In the genomic region with DNA sequence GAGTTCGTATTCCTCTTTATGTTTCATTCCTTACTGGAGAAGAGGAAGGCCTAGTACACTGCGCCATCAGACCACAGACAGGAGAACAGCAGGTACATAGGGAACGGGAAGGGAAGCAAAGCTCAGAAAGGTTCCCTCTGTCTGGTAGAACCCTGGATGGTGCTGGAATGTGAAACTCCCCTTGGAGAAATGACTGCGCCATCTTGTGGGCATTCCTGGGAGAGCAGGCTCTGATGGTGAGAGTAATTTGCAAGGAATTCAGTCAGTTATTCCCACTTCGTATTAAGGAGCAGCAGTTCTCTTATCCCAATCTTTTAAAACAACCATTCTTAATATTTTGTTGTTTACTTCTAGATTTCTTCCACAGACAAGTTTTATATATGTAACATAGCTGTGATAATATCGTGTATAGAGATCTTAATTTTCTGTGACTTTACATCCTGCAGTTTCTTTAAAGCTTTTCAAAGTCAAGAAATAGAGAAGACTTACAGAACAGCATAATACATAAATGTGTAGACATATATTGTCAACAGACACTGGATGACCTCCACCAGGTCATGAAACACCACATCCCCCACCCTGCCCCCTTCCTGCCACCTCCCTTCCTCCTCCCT, we compare ENCODE assay signal across 8 cellular contexts.
DNase-seq lines count a peak whose midpoint lies in the region; ATAC-seq and TF ChIP-seq lines count a peak whose summit lies in the region.

No MANE protein-coding gene starts in this region.

- H3K4me3 ChIP-seq in osteoblast (ENCODE audit: insufficient read depth, low read length) (no peak overlapping the region), upper lobe of right lung (no peak overlapping the region)

- no peaks in the 10 kb centered on the region for H3K36me3 ChIP-seq in osteoblast (ENCODE audit: insufficient read depth, low read length)
- no peaks in the 10 kb centered on the region for H3K36me3 ChIP-seq in upper lobe of right lung

- intact Hi-C loops in upper lobe of right lung (cut with DNase I) = no loop called here

- no peak overlapping the region for H3K4me2 ChIP-seq in osteoblast (ENCODE audit: insufficient read depth, low read length)

- H3K9me3 ChIP-seq in osteoblast (ENCODE audit: low read depth, low read length) = no peaks in the 10 kb centered on the region
- H3K9me3 ChIP-seq in upper lobe of right lung = no peaks in the 10 kb centered on the region

- H4K20me1 ChIP-seq in osteoblast (ENCODE audit: insufficient read depth, low read length) = no peaks in the 10 kb centered on the region

- peak; percentile 65 for DNase-seq in D341Med (ENCODE audit: low spot score)
- peak; percentile 64 for DNase-seq in RPMI7951 (ENCODE audit: low read depth)
- DNase-seq in activated effector memory CD4-positive, alpha-beta T cell treated with Interleukin-2 at 50 U/mL for 16 hours = peak; percentile 26
- DNase-seq in foreskin melanocyte = peak; percentile 52
- DNase-seq in osteoblast (ENCODE audit: insufficient read length, low spot score, missing footprints) = peak; percentile 97
- no peak for DNase-seq in upper lobe of right lung

- H3K27me3 ChIP-seq in osteoblast (ENCODE audit: insufficient read depth, low read length) (peaks cover 7% of the 10 kb centered on the region), upper lobe of right lung (peaks cover 22% of the 10 kb centered on the region)

- no peak for TF ChIP-seq EP300 in Ishikawa (IDR thresholded peaks at IDR 0.05; ENCODE audit: borderline replicate concordance)

- H3K4me1 ChIP-seq in osteoblast (ENCODE audit: insufficient read depth, low read length) (no peaks in the 10 kb centered on the region), upper lobe of right lung (no peaks in the 10 kb centered on the region)

- TF ChIP-seq RAD21 in Ishikawa (IDR thresholded peaks at IDR 0.05; ENCODE audit: low read depth) = peak; percentile 78

- ATAC-seq in upper lobe of right lung (peak; percentile 84), HG03442 (IDR thresholded peaks at IDR 0.05; ENCODE audit: unreplicated experiment) (no peak)

- H3K27ac ChIP-seq in osteoblast (ENCODE audit: low read depth, low read length) (no peak overlapping the region), upper lobe of right lung (no peak overlapping the region)

- H2AFZ ChIP-seq in osteoblast (ENCODE audit: low read length) = no peak overlapping the region

- H3K79me2 ChIP-seq in osteoblast (ENCODE audit: insufficient read depth, low read length) = no peaks in the 10 kb centered on the region

- TF ChIP-seq CTCF in osteoblast (IDR thresholded peaks at IDR 0.05; ENCODE audit: extremely low read depth, low read depth, low read length) (peak; percentile 98), upper lobe of right lung (IDR thresholded peaks at IDR 0.05) (peak; percentile 76)

TF ChIP-seq in Ishikawa, 13 proteins besides CTCF, POLR2A, EP300 and RAD21:
- TF ChIP-seq CEBPB (IDR thresholded peaks at IDR 0.05) (no peak), TEAD4 (IDR thresholded peaks at IDR 0.05) (peak; percentile 91)
- TF ChIP-seq, protein P1, sequence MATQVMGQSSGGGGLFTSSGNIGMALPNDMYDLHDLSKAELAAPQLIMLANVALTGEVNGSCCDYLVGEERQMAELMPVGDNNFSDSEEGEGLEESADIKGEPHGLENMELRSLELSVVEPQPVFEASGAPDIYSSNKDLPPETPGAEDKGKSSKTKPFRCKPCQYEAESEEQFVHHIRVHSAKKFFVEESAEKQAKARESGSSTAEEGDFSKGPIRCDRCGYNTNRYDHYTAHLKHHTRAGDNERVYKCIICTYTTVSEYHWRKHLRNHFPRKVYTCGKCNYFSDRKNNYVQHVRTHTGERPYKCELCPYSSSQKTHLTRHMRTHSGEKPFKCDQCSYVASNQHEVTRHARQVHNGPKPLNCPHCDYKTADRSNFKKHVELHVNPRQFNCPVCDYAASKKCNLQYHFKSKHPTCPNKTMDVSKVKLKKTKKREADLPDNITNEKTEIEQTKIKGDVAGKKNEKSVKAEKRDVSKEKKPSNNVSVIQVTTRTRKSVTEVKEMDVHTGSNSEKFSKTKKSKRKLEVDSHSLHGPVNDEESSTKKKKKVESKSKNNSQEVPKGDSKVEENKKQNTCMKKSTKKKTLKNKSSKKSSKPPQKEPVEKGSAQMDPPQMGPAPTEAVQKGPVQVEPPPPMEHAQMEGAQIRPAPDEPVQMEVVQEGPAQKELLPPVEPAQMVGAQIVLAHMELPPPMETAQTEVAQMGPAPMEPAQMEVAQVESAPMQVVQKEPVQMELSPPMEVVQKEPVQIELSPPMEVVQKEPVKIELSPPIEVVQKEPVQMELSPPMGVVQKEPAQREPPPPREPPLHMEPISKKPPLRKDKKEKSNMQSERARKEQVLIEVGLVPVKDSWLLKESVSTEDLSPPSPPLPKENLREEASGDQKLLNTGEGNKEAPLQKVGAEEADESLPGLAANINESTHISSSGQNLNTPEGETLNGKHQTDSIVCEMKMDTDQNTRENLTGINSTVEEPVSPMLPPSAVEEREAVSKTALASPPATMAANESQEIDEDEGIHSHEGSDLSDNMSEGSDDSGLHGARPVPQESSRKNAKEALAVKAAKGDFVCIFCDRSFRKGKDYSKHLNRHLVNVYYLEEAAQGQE (IDR thresholded peaks at IDR 0.05; ENCODE audit: low read depth) = no peak
